In genomic region chr16:72937916-72938315, GRCh38 we compare ENCODE assay signal across 15 cellular contexts.
DNase-seq lines count a peak whose midpoint lies in the region; ATAC-seq and TF ChIP-seq lines count a peak whose summit lies in the region.
"Had no signal": no experiment of that assay in that cellular context is flagged by ENCODE, and none has a peak within 500 bp of the region (broad histone marks: within the 10 kb centered on the region; RNA-seq: fewer than 3 reads in every experiment).

No MANE protein-coding gene starts in this region.

- no peak overlapping the region for H3K23ac ChIP-seq in neuronal stem cell (ENCODE audit: low read depth, low read length, poor library complexity)

- H2BK12ac ChIP-seq in neuronal stem cell (ENCODE audit: low read length) = no peak overlapping the region

- no peak overlapping the region for H2BK15ac ChIP-seq in neuronal stem cell (ENCODE audit: low read length)

- no peaks in the 10 kb centered on the region for H3K79me1 ChIP-seq in neuronal stem cell (ENCODE audit: low read depth, low read length)

- no peak overlapping the region for H4K8ac ChIP-seq in neuronal stem cell (ENCODE audit: low read depth, low read length)

- H3K36me3 ChIP-seq in brain microvascular endothelial cell (replicated peaks) (no peaks in the 10 kb centered on the region), neuronal stem cell (replicated peaks in 1 of 2; ENCODE audit: control insufficient read depth in 2 of 2, insufficient read depth in 2 of 2, low read length in 2 of 2) (peaks cover 0 to 44% of the 10 kb centered on the region in 2 donors)

- WGBS in neuronal stem cell (ENCODE audit: extremely low coverage in 2 of 2, insufficient read length in 2 of 2, insufficient replicate concordance in 1 of 2), 2 donors = no CpG with 5 or more reads among the region's 9 CpGs

- no peak overlapping the region for H3K4me3 Mint-ChIP-seq in type B pancreatic cell
- H3K4me3 Mint-ChIP-seq in activated T-cell treated with anti-CD3 and anti-CD28 coated beads, Interleukin-2, amount 50 U/mL, for 4 hours = no peak overlapping the region
- H3K4me3 Mint-ChIP-seq: activated naive CD8-positive, alpha-beta T cell treated with anti-CD3 and anti-CD28 coated beads, Interleukin-2, amount 10 ng/mL, durations not matched to agents 7 days and 5 days had no signal

- TF ChIP-seq CTCF in brain microvascular endothelial cell (IDR thresholded peaks at IDR 0.05; ENCODE audit: low read depth, low read length, missing control alignments) (no peak), type B pancreatic cell (conservative IDR thresholded peaks at IDR 0.05) (no peak)

- no peak overlapping the region for H3K18ac ChIP-seq in neuronal stem cell (ENCODE audit: low read length)

- no peaks in the 10 kb centered on the region for H3K9me3 ChIP-seq in neuronal stem cell (replicated peaks in 1 of 2; ENCODE audit: control insufficient read depth in 2 of 2, insufficient read depth in 1 of 2, low read depth in 1 of 2, low read length in 2 of 2)
- H3K9me3 ChIP-seq: mucosa of descending colon had no signal

- H3K4ac ChIP-seq in neuronal stem cell (ENCODE audit: low read length) = no peak overlapping the region

- peak overlapping the region; percentile 75 for H3K27ac Mint-ChIP-seq in type B pancreatic cell

- H3K4me1 Mint-ChIP-seq in type B pancreatic cell (ENCODE audit: unreplicated experiment) = peaks cover 59% of the 10 kb centered on the region
- H3K4me1 Mint-ChIP-seq in activated T-cell treated with anti-CD3 and anti-CD28 coated beads, Interleukin-2, amount 50 U/mL, for 4 hours (ENCODE audit: low read depth) = no peaks in the 10 kb centered on the region

- H3K9me3 Mint-ChIP-seq in type B pancreatic cell = no peaks in the 10 kb centered on the region
- H3K9me3 Mint-ChIP-seq in activated T-cell treated with anti-CD3 and anti-CD28 coated beads, Interleukin-2, amount 50 U/mL, for 4 hours = no peaks in the 10 kb centered on the region
- H3K9me3 Mint-ChIP-seq: activated naive CD8-positive, alpha-beta T cell treated with anti-CD3 and anti-CD28 coated beads, Interleukin-2, amount 10 ng/mL, durations not matched to agents 7 days and 5 days had no signal

- DNase-seq in activated effector memory CD4-positive, alpha-beta T cell treated with anti-CD3 and anti-CD28 coated beads, Interleukin-2, amount 50 U/mL, for 16 hours = peak; percentile 47
- no peak for DNase-seq in activated effector memory CD4-positive, alpha-beta T cell treated with Interleukin-2 at 50 U/mL for 16 hours
- DNase-seq in brain microvascular endothelial cell (no peak), neuronal stem cell (ENCODE audit: low spot score) (no peak), type B pancreatic cell (ENCODE audit: extremely low spot score, unreplicated experiment) (no peak), cerebellar nuclear complex (lab: John Stamatoyannopoulos, UW) (no peak)
- no peak for DNase-seq in activated T-cell treated with anti-CD3 and anti-CD28 coated beads, Interleukin-2, amount 50 U/mL, for 4 hours
- DNase-seq: ACHN; activated naive CD8-positive, alpha-beta T cell treated with anti-CD3 and anti-CD28 coated beads, Interleukin-2, amount 10 ng/mL, durations not matched to agents 7 days and 5 days; Calu3; dermis blood vessel endothelial cell; NCI-H1436 had no signal

- H3K27me3 ChIP-seq in brain microvascular endothelial cell (replicated peaks) (no peaks in the 10 kb centered on the region), neuronal stem cell (ENCODE audit: control insufficient read depth in 3 of 3, insufficient read depth in 3 of 3, low read depth in 1 of 3, low read length in 3 of 3) (no peaks in the 10 kb centered on the region)

- no peak overlapping the region for H3K4me2 ChIP-seq in neuronal stem cell (ENCODE audit: insufficient read depth, low read length, poor library complexity, severe bottlenecking)

- in situ Hi-C loops in brain microvascular endothelial cell (cut with HindIII; ENCODE audit: low pct_ligation_motif_present, low sequenced_read_pairs) = no loop called here

- no peak for ATAC-seq in GM19452 (IDR thresholded peaks at IDR 0.05; ENCODE audit: unreplicated experiment)
- ATAC-seq in activated T-cell treated with anti-CD3 and anti-CD28 coated beads, Interleukin-2, amount 50 U/mL, for 4 hours = no peak

- no peak overlapping the region for H2AK5ac ChIP-seq in neuronal stem cell (ENCODE audit: low read depth, low read length)

- no peak overlapping the region for H2BK5ac ChIP-seq in neuronal stem cell (ENCODE audit: low read length)

- H2AFZ ChIP-seq in neuronal stem cell (ENCODE audit: low read length) = no peak overlapping the region

- H3K4me1 ChIP-seq in neuronal stem cell (ENCODE audit: control insufficient read depth in 2 of 2, insufficient read depth in 1 of 2, low read depth in 1 of 2, low read length in 2 of 2) = peaks cover 13 to 23% of the 10 kb centered on the region in 2 donors

- H3K27ac ChIP-seq in brain microvascular endothelial cell (peak overlapping the region; percentile 90), neuronal stem cell (replicated peaks; ENCODE audit: low read length) (peak overlapping the region; percentile 13)

- no peak overlapping the region for H3K9ac ChIP-seq in neuronal stem cell (ENCODE audit: low read depth, low read length, poor library complexity)

- H3K4me3 ChIP-seq in brain microvascular endothelial cell (ENCODE audit: low read depth, low read length) (no peak overlapping the region), neuronal stem cell (ENCODE audit: low read length in 2 of 2) (no peak overlapping the region)
- H3K4me3 ChIP-seq: mucosa of descending colon, skin epidermis had no signal

- no peak overlapping the region for H4K91ac ChIP-seq in neuronal stem cell (ENCODE audit: low read depth, low read length, poor library complexity)

- H3K14ac ChIP-seq in neuronal stem cell (ENCODE audit: low read length) = no peak overlapping the region

- H3K36me3 Mint-ChIP-seq in type B pancreatic cell = peaks cover 24% of the 10 kb centered on the region
- H3K36me3 Mint-ChIP-seq in activated T-cell treated with anti-CD3 and anti-CD28 coated beads, Interleukin-2, amount 50 U/mL, for 4 hours (ENCODE audit: insufficient read depth) = no peaks in the 10 kb centered on the region
- H3K36me3 Mint-ChIP-seq: activated naive CD8-positive, alpha-beta T cell treated with anti-CD3 and anti-CD28 coated beads, Interleukin-2, amount 10 ng/mL, durations not matched to agents 7 days and 5 days had no signal

- H2BK120ac ChIP-seq in neuronal stem cell (ENCODE audit: low read depth, low read length) = no peak overlapping the region

- H3K27me3 Mint-ChIP-seq in type B pancreatic cell = no peaks in the 10 kb centered on the region
- no peaks in the 10 kb centered on the region for H3K27me3 Mint-ChIP-seq in activated T-cell treated with anti-CD3 and anti-CD28 coated beads, Interleukin-2, amount 50 U/mL, for 4 hours (ENCODE audit: low read depth)
